ENCODE assay signal across 1 cellular context in genomic region chr2:218397502-218398436, GRCh38.
TF ChIP-seq lines count a peak whose summit lies in the region.

No MANE protein-coding gene starts in this region.

TF ChIP-seq in HepG2, 621 proteins besides CTCF, POLR2A, EP300 and RAD21 (continued from another document and continues in another):
- TF ChIP-seq GLMP (CRISPR knock-in tag; IDR thresholded peaks at IDR 0.05; ENCODE audit: borderline replicate concordance) (no peak), KLF15 (CRISPR knock-in tag; IDR thresholded peaks at IDR 0.05; ENCODE audit: borderline replicate concordance) (no peak), HNRNPH1 (optimal IDR thresholded peaks at IDR 0.05; ENCODE audit: low read depth, low read length) (no peak), POLR2AphosphoS2 (IDR thresholded peaks at IDR 0.05; ENCODE audit: low read depth, low read length) (no peak), FOXA3 (CRISPR knock-in tag; IDR thresholded peaks at IDR 0.05) (peak; percentile 37), RNF2 (conservative IDR thresholded peaks at IDR 0.05; ENCODE audit: low read depth) (no peak), RBFOX2 (IDR thresholded peaks at IDR 0.05; ENCODE audit: low read depth, low read length) (peak; percentile 90), BORCS8-MEF2B (CRISPR knock-in tag; IDR thresholded peaks at IDR 0.05) (peak; percentile 18; the same call in 1 of the 2 replicates), ZFP1 (CRISPR knock-in tag; IDR thresholded peaks at IDR 0.05) (peak; percentile 60; the same call in 1 of the 2 replicates), E2F2 (CRISPR knock-in tag; IDR thresholded peaks at IDR 0.05; ENCODE audit: borderline replicate concordance) (peak; percentile 93; the same call in 1 of the 2 replicates), MTF1 (CRISPR knock-in tag; IDR thresholded peaks at IDR 0.05) (no peak), MYPOP (CRISPR knock-in tag; IDR thresholded peaks at IDR 0.05) (peak; percentile 72), ZNF343 (CRISPR knock-in tag; IDR thresholded peaks at IDR 0.05) (peak; percentile 70; the same call in 1 of the 2 replicates), ZNF850 (CRISPR knock-in tag; conservative IDR thresholded peaks at IDR 0.05) (no peak), HOXA3 (CRISPR knock-in tag; IDR thresholded peaks at IDR 0.05) (peak; percentile 85), ZSCAN12 (CRISPR knock-in tag; IDR thresholded peaks at IDR 0.05) (peak; percentile 92; the same call in 1 of the 2 replicates), ZNF24 (IDR thresholded peaks at IDR 0.05) (peak; percentile 78), ZNF101 (CRISPR knock-in tag; IDR thresholded peaks at IDR 0.05; ENCODE audit: borderline replicate concordance, low read depth) (no peak; the same call in 1 of the 2 replicates), FLYWCH1 (CRISPR knock-in tag; IDR thresholded peaks at IDR 0.05) (peak; percentile 90; the same call in 1 of the 2 replicates), ZNF775 (CRISPR knock-in tag; IDR thresholded peaks at IDR 0.05; ENCODE audit: borderline replicate concordance) (0 out of 2 replicates have a peak, but pooled peaks have one; percentile 67), THYN1 (CRISPR knock-in tag; IDR thresholded peaks at IDR 0.05; ENCODE audit: borderline replicate concordance, low read depth) (no peak), ZNF232 (CRISPR knock-in tag; IDR thresholded peaks at IDR 0.05; ENCODE audit: borderline replicate concordance) (peak; percentile 98), SMAD1 (CRISPR knock-in tag; IDR thresholded peaks at IDR 0.05; ENCODE audit: borderline replicate concordance, low read depth) (0 out of 2 replicates have a peak, but pooled peaks have one; percentile 75), ZNF574 (CRISPR knock-in tag; IDR thresholded peaks at IDR 0.05) (peak; percentile 84), ZNF605 (CRISPR knock-in tag; IDR thresholded peaks at IDR 0.05) (peak; percentile 91), ETS1 (CRISPR knock-in tag; IDR thresholded peaks at IDR 0.05) (no peak), NR2F6 (IDR thresholded peaks at IDR 0.05) (peak; percentile 93), NR2F6 (CRISPR knock-in tag; IDR thresholded peaks at IDR 0.05) (peak; percentile 91), ZNF615 (CRISPR knock-in tag; IDR thresholded peaks at IDR 0.05; ENCODE audit: borderline replicate concordance) (no peak), ZNF614 (CRISPR knock-in tag; IDR thresholded peaks at IDR 0.05; ENCODE audit: borderline replicate concordance) (peak; percentile 43; the same call in 1 of the 2 replicates), ZBTB33 (CRISPR knock-in tag; IDR thresholded peaks at IDR 0.05) (peak; percentile 26; the same call in 1 of the 2 replicates), MAFG (CRISPR knock-in tag; IDR thresholded peaks at IDR 0.05) (no peak), RFXAP (CRISPR knock-in tag; IDR thresholded peaks at IDR 0.05; ENCODE audit: borderline replicate concordance) (peak; percentile 87), ZNF644 (CRISPR knock-in tag; IDR thresholded peaks at IDR 0.05; ENCODE audit: low read depth) (no peak), ZNF672 (CRISPR knock-in tag; IDR thresholded peaks at IDR 0.05) (no peak), LRRFIP1 (CRISPR knock-in tag; conservative IDR thresholded peaks at IDR 0.05) (no peak), ZNF251 (CRISPR knock-in tag; IDR thresholded peaks at IDR 0.05) (no peak), TBX2 (CRISPR knock-in tag; IDR thresholded peaks at IDR 0.05; ENCODE audit: borderline replicate concordance) (peak; percentile 75), ZKSCAN5 (CRISPR knock-in tag; IDR thresholded peaks at IDR 0.05) (no peak; the same call in 1 of the 2 replicates), SIN3A (IDR thresholded peaks at IDR 0.05; ENCODE audit: borderline replicate concordance, low read depth, low read length) (peak; percentile 59; the same call in 1 of the 2 replicates), PHF21A (CRISPR knock-in tag; IDR thresholded peaks at IDR 0.05) (peak; percentile 94), NAIF1 (CRISPR knock-in tag; IDR thresholded peaks at IDR 0.05; ENCODE audit: borderline replicate concordance) (peak; percentile 70; the same call in 1 of the 2 replicates), SCMH1 (CRISPR knock-in tag; IDR thresholded peaks at IDR 0.05; ENCODE audit: borderline replicate concordance) (no peak)
- TF ChIP-seq, protein P1, sequence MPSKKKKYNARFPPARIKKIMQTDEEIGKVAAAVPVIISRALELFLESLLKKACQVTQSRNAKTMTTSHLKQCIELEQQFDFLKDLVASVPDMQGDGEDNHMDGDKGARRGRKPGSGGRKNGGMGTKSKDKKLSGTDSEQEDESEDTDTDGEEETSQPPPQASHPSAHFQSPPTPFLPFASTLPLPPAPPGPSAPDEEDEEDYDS (CRISPR knock-in tag; IDR thresholded peaks at IDR 0.05), result peak; percentile 99
- TF ChIP-seq, protein P2, sequence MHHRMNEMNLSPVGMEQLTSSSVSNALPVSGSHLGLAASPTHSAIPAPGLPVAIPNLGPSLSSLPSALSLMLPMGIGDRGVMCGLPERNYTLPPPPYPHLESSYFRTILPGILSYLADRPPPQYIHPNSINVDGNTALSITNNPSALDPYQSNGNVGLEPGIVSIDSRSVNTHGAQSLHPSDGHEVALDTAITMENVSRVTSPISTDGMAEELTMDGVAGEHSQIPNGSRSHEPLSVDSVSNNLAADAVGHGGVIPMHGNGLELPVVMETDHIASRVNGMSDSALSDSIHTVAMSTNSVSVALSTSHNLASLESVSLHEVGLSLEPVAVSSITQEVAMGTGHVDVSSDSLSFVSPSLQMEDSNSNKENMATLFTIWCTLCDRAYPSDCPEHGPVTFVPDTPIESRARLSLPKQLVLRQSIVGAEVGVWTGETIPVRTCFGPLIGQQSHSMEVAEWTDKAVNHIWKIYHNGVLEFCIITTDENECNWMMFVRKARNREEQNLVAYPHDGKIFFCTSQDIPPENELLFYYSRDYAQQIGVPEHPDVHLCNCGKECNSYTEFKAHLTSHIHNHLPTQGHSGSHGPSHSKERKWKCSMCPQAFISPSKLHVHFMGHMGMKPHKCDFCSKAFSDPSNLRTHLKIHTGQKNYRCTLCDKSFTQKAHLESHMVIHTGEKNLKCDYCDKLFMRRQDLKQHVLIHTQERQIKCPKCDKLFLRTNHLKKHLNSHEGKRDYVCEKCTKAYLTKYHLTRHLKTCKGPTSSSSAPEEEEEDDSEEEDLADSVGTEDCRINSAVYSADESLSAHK (CRISPR knock-in tag; IDR thresholded peaks at IDR 0.05; ENCODE audit: borderline replicate concordance), result peak; percentile 97; the same call in 1 of the 2 replicates
- TF ChIP-seq, protein P3, sequence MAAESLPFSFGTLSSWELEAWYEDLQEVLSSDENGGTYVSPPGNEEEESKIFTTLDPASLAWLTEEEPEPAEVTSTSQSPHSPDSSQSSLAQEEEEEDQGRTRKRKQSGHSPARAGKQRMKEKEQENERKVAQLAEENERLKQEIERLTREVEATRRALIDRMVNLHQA (CRISPR knock-in tag; IDR thresholded peaks at IDR 0.05), result 0 out of 2 replicates have a peak, but pooled peaks have one; percentile 53
- TF ChIP-seq, protein P4, sequence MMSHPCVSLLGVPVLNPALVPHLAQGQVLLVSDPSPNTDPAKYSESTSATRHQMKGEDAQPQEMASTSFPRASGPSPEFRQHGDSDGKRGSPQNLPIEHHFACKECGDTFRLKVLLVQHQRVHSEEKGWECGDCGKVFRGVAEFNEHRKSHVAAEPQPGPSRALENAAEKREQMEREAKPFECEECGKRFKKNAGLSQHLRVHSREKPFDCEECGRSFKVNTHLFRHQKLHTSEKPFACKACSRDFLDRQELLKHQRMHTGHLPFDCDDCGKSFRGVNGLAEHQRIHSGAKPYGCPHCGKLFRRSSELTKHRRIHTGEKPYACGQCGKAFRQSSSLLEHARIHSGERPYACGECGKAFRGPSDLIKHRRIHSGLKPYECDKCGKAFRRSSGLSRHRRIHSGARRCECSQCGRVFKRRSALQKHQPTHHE (CRISPR knock-in tag; IDR thresholded peaks at IDR 0.05; ENCODE audit: borderline replicate concordance), result 0 out of 2 replicates have a peak, but pooled peaks have one; percentile 38
